19 cellular contexts compared by ENCODE assay signal in the genomic region with DNA sequence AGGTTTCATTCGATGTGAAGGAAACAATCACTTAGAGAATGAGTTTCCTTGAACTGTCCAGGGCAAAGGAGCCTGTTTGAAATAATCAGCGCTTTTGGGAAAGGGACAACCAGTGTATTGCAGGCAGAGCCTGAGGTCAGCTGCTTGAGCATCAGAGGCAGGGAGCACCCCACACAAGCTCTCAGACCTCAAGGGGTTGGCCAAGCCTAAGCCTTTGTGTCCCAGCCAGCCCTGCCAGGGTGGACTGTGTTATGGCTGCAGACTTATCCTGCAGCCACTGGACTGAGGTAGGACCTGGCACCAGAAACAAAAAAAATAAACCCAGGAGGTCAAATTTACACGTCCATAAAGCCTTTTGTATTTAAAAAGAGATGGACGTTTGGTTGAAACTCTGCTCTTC.
"Had no signal": no experiment of that assay in that cellular context is flagged by ENCODE, and none has a peak within 500 bp of the region (broad histone marks: within the 10 kb centered on the region; RNA-seq: fewer than 3 reads in every experiment).

No MANE protein-coding gene starts in this region.

- H3K36me3 Mint-ChIP-seq: stimulated activated memory B cell treated with anti-CD40 and anti-IgM and Interleukin-4, amounts not matched to agents 10 μg/mL and 1 μg/mL and 100 μg/mL, for 72 hours; type B pancreatic cell had no signal

- DNase-seq: activated CD4-positive, alpha-beta T cell treated with anti-CD3 and anti-CD28 coated beads for 1 hour; activated CD4-positive, alpha-beta T cell treated with anti-CD3 and anti-CD28 coated beads, Interleukin-2, amount 50 U/mL, for 1 hour; activated CD8-positive, alpha-beta T cell treated with anti-CD3 and anti-CD28 coated beads, Interleukin-2, amount 10 ng/mL, durations not matched to agents 7 days and 5 days; amygdala; heart right ventricle; lower lobe of right lung; naive thymus-derived CD4-positive, alpha-beta T cell; stimulated activated CD4-positive, alpha-beta T cell treated with anti-CD3 and anti-CD28 coated beads, Interleukin-1b, Interleukin-23, amount 100 ng/mL, for 48 hours; stomach; T-helper 1 cell had no signal

- H3K27ac Mint-ChIP-seq: activated CD8-positive, alpha-beta T cell treated with anti-CD3 and anti-CD28 coated beads, Interleukin-2, amount 10 ng/mL, durations not matched to agents 7 days and 5 days; activated T-helper 1 cell treated with anti-CD3 and anti-CD28 coated beads, Interleukin-12 subunit alpha, Interleukin-12 subunit beta, Interleukin-2, Interleukin-4 antibody, amounts not matched to agents 30 ng/mL and 10 ng/mL and 1 ng/mL, durations not matched to agents 14 hours and 24 hours and 36 hours; stimulated activated memory B cell treated with anti-CD40 and anti-IgM and Interleukin-4, amounts not matched to agents 10 μg/mL and 1 μg/mL and 100 μg/mL, for 72 hours; type B pancreatic cell had no signal

- ATAC-seq: activated CD8-positive, alpha-beta T cell treated with anti-CD3 and anti-CD28 coated beads, Interleukin-2, amount 10 ng/mL, durations not matched to agents 7 days and 5 days; heart right ventricle; lower lobe of right lung; naive thymus-derived CD4-positive, alpha-beta T cell; psoas muscle; stimulated activated memory B cell treated with anti-CD40 and anti-IgM and Interleukin-4, amounts not matched to agents 10 μg/mL and 1 μg/mL and 100 μg/mL, for 72 hours had no signal

- H3K9me3 ChIP-seq: heart right ventricle, lower lobe of right lung, ovary, psoas muscle, right atrium auricular region, stomach had no signal

- H3K4me1 Mint-ChIP-seq: stimulated activated memory B cell treated with anti-CD40 and anti-IgM and Interleukin-4, amounts not matched to agents 10 μg/mL and 1 μg/mL and 100 μg/mL, for 72 hours had no signal

- H3K27me3 Mint-ChIP-seq: naive thymus-derived CD4-positive, alpha-beta T cell had no signal

- H3K36me3 ChIP-seq: heart right ventricle, lower lobe of right lung, ovary, right atrium auricular region had no signal

- H3K9me3 Mint-ChIP-seq: activated T-helper 1 cell treated with anti-CD3 and anti-CD28 coated beads, Interleukin-12 subunit alpha, Interleukin-12 subunit beta, Interleukin-2, Interleukin-4 antibody, amounts not matched to agents 30 ng/mL and 10 ng/mL and 1 ng/mL, durations not matched to agents 14 hours and 24 hours and 36 hours; type B pancreatic cell had no signal

- FAIRE-seq: bronchial epithelial cell, endometrium, keratinocyte had no signal

- H3K27me3 ChIP-seq: heart right ventricle, ovary, right atrium auricular region, stomach had no signal

- H3K4me3 ChIP-seq: heart right ventricle, lower lobe of right lung, ovary, psoas muscle, right atrium auricular region, stomach had no signal

- H3K4me3 Mint-ChIP-seq: activated CD8-positive, alpha-beta T cell treated with anti-CD3 and anti-CD28 coated beads, Interleukin-2, amount 10 ng/mL, durations not matched to agents 7 days and 5 days; activated T-helper 1 cell treated with anti-CD3 and anti-CD28 coated beads, Interleukin-12 subunit alpha, Interleukin-12 subunit beta, Interleukin-2, Interleukin-4 antibody, amounts not matched to agents 30 ng/mL and 10 ng/mL and 1 ng/mL, durations not matched to agents 14 hours and 24 hours and 36 hours; naive thymus-derived CD4-positive, alpha-beta T cell; stimulated activated memory B cell treated with anti-CD40 and anti-IgM and Interleukin-4, amounts not matched to agents 10 μg/mL and 1 μg/mL and 100 μg/mL, for 72 hours; type B pancreatic cell had no signal

- H3K27ac ChIP-seq: heart right ventricle, lower lobe of right lung, ovary, psoas muscle, right atrium auricular region, stomach had no signal
